8 cellular contexts compared by ENCODE assay signal in genomic region chr17:82751171-82751570, GRCh38. TPM values are rescaled to one million over a fixed set of nuclear protein-coding genes. Genes with fewer than 3 reads are reported as not detected.
DNase-seq lines count a peak whose midpoint lies in the region; ATAC-seq and TF ChIP-seq lines count a peak whose summit lies in the region.

No MANE protein-coding gene starts in this region.

- TF ChIP-seq CTCF in coronary artery (IDR thresholded peaks at IDR 0.05) (no peak), osteocyte (IDR thresholded peaks at IDR 0.05) (no peak)

- peak overlapping the region; percentile 80 to 96 for H3K27ac ChIP-seq in coronary artery

- no peak overlapping the region for H3K27ac Mint-ChIP-seq in osteocyte (ENCODE audit: unreplicated experiment)

- peaks cover 2% of the 10 kb centered on the region for H3K9me3 Mint-ChIP-seq in osteocyte (ENCODE audit: unreplicated experiment)

- DNase-seq in coronary artery (ENCODE audit: low spot score) (no peak), osteocyte (ENCODE audit: extremely low spot score, unreplicated experiment) (no peak), NCI-H1417 (lab: John Stamatoyannopoulos, UW) (no peak), globus pallidus (ENCODE audit: low spot score) (no peak)

- peaks cover 33% of the 10 kb centered on the region for H3K4me1 Mint-ChIP-seq in osteocyte (ENCODE audit: unreplicated experiment)

- peak; percentile 34 for ATAC-seq in GM18498 (IDR thresholded peaks at IDR 0.05; ENCODE audit: unreplicated experiment)
- ATAC-seq in HG03135 (IDR thresholded peaks at IDR 0.05; ENCODE audit: unreplicated experiment), result peak; percentile 35
- no peak for ATAC-seq in GM19467 (IDR thresholded peaks at IDR 0.05; ENCODE audit: unreplicated experiment)
- ATAC-seq in esophagus mucosa, result no peak

- H3K4me3 ChIP-seq in coronary artery, result peak overlapping the region; percentile 99

- H3K36me3 Mint-ChIP-seq in osteocyte (ENCODE audit: unreplicated experiment), result peaks cover 5% of the 10 kb centered on the region

- H3K27me3 Mint-ChIP-seq in osteocyte (ENCODE audit: unreplicated experiment), result no peaks in the 10 kb centered on the region

- peak overlapping the region; percentile 48 for H3K4me3 Mint-ChIP-seq in osteocyte (ENCODE audit: unreplicated experiment)

RNA-seq across cellular contexts. Expression of gene TBCD, which starts 0.7 kb away (rescaled TPM):
- total RNA-seq in osteocyte, result 74.0 and 75.7 TPM in 2 replicates
- total RNA-seq in esophagus mucosa, result 55.5 TPM

RNA-seq across cellular contexts. Expression of gene FN3K, which starts 15.8 kb away (rescaled TPM):
- 22.9 and 25.2 TPM in 2 replicates for total RNA-seq in osteocyte
- 3.2 TPM for total RNA-seq in esophagus mucosa

RNA-seq across cellular contexts. Expression of gene FN3KRP, which starts 34.7 kb away (rescaled TPM):
- total RNA-seq in osteocyte (31.7 and 33.0 TPM in 2 replicates), esophagus mucosa (18.2 TPM)

RNA-seq across cellular contexts. Expression of gene RAB40B, which starts 52.7 kb away (rescaled TPM):
- 13.4 and 14.7 TPM in 2 replicates for total RNA-seq in osteocyte
- 6.6 TPM for total RNA-seq in esophagus mucosa

Comparison
In these comparisons a context has a peak if more than half of its experiments do, and no peak if none do; other contexts are left out.
1. ATAC-seq: peak in GM18498 (single experiment) and HG03135 (single experiment); none in GM19467 (single experiment) and esophagus mucosa (single experiment).